In genomic region chr7:103912906-103913610, GRCh38 we compare ENCODE assay signal across 20 cellular contexts.
A peak's percentile ranks its signal among the peaks of the same experiment; 100 is the strongest.
DNase-seq lines count a peak whose midpoint lies in the region; ATAC-seq, FAIRE-seq and TF ChIP-seq lines count a peak whose summit lies in the region.
"Had no signal": no experiment of that assay in that cellular context is flagged by ENCODE, and none has a peak within 500 bp of the region (broad histone marks: within the 10 kb centered on the region; RNA-seq: fewer than 3 reads in every experiment).

No MANE protein-coding gene starts in this region.

- no peak for ATAC-seq in A549
- peak; percentile 32; the same call in 1 of the 2 replicates for ATAC-seq in IMR-90 (ENCODE audit: low read depth)
- no peak for ATAC-seq in GM18867 (IDR thresholded peaks at IDR 0.05; ENCODE audit: unreplicated experiment)
- ATAC-seq: GM23338 had no signal

- no peak for TF ChIP-seq POLR2A in A549 (IDR thresholded peaks at IDR 0.05; ENCODE audit: low read length)
- no peak for TF ChIP-seq POLR2A in IMR-90 (IDR thresholded peaks at IDR 0.05; ENCODE audit: low read depth, low read length)
- TF ChIP-seq POLR2A in suprapubic skin (IDR thresholded peaks at IDR 0.05) = no peak

- in situ Hi-C loops in IMR-90 (cut with MboI; ENCODE audit: low sequenced_read_pairs) = no loop called here

- H4K5ac ChIP-seq in IMR-90 (ENCODE audit: low read depth, low read length) = no peak overlapping the region

- intact Hi-C loops in IMR-90 (cut with micrococcal nuclease) = no loop called here

- no TSS peak for BruUV-seq in IMR-90 (replicated peaks; lab: Mats Ljungman, UMichigan)

- no peaks in the 10 kb centered on the region for H3K9me3 ChIP-seq in A549
- H3K9me3 ChIP-seq in IMR-90 (ENCODE audit: control insufficient read depth, insufficient read depth, low read length) = no peaks in the 10 kb centered on the region
- H3K9me3 ChIP-seq in suprapubic skin = no peaks in the 10 kb centered on the region
- H3K9me3 ChIP-seq: HAP-1, SK-N-SH had no signal

- H2AK5ac ChIP-seq in IMR-90 (ENCODE audit: low read depth, low read length) = no peak overlapping the region

- no peak overlapping the region for H3K9ac ChIP-seq in IMR-90 (ENCODE audit: low read depth, low read length)
- H3K9ac ChIP-seq: SK-N-SH had no signal

- H3K4me3 ChIP-seq in A549 = no peak overlapping the region
- no peak overlapping the region for H3K4me3 ChIP-seq in IMR-90 (ENCODE audit: insufficient read depth, low read depth, low read length)
- no peak overlapping the region for H3K4me3 ChIP-seq in suprapubic skin
- H3K4me3 ChIP-seq: GM23338, HAP-1 had no signal

- no peak overlapping the region for H2AFZ ChIP-seq in IMR-90 (replicated peaks; ENCODE audit: low read length, poor library complexity)
- H2AFZ ChIP-seq: GM23338 had no signal

- no peak overlapping the region for H3K18ac ChIP-seq in IMR-90 (ENCODE audit: low read depth, low read length)

- H4K8ac ChIP-seq in IMR-90 (ENCODE audit: low read depth in 2 of 2, low read length in 2 of 2) = no peak overlapping the region; a peak in 1 of 4 replicates

- WGBS in A549 (ENCODE audit: missing lambda C conversion rate) = 6% methylated on average over 1 of the region's 1 CpG
- no CpG with 5 or more reads among the region's 1 CpG for WGBS in IMR-90 (ENCODE audit: extremely low coverage in 2 of 2, insufficient read length in 1 of 2), 2 experiments
- WGBS in suprapubic skin = 20% methylated on average over 1 of the region's 1 CpG

- CTCF ChIA-PET in A549 (lab: Yijun Ruan, JAX) (no interaction called here), IMR-90 (lab: Yijun Ruan, JAX) (interaction anchor here (1.5 kb wide), 1 partner anchor 11 kb away, joined by 4 read pairs; no protein-coding TSS in a partner anchor)

- peak overlapping the region; percentile 10; the same call in 1 of the 2 replicates for H2BK120ac ChIP-seq in IMR-90 (ENCODE audit: low read depth, low read length)

- no peak overlapping the region for H4K91ac ChIP-seq in IMR-90 (ENCODE audit: insufficient read depth, low read depth, low read length)

- peak; percentile 23 for FAIRE-seq in A549 (lab: Jason Lieb, UNC)
- FAIRE-seq: GM12891, HTR-8/SVneo had no signal

- TF ChIP-seq EP300 in A549 (IDR thresholded peaks at IDR 0.05) (no peak), suprapubic skin (IDR thresholded peaks at IDR 0.05) (no peak)

- no peaks in the 10 kb centered on the region for H3K9me1 ChIP-seq in IMR-90 (ENCODE audit: insufficient read depth, low read length)

- no peak overlapping the region for H2BK20ac ChIP-seq in IMR-90 (ENCODE audit: low read depth, low read length)

- H3K23ac ChIP-seq in IMR-90 (ENCODE audit: low read depth, low read length) = no peak overlapping the region

- H3K4ac ChIP-seq in IMR-90 (ENCODE audit: low read depth, low read length) = no peak overlapping the region

- no peak overlapping the region for H3K27ac ChIP-seq in A549
- H3K27ac ChIP-seq in IMR-90 (ENCODE audit: insufficient read depth, low read length) = no peak overlapping the region
- H3K27ac ChIP-seq in suprapubic skin = no peak overlapping the region
- H3K27ac ChIP-seq: RWPE1 had no signal

- dilution Hi-C loops in IMR-90 (cut with HindIII; ENCODE audit: low sequenced_read_pairs, unreplicated experiment) = no loop called here

- no peaks in the 10 kb centered on the region for H3K4me1 ChIP-seq in A549
- peaks cover 3% of the 10 kb centered on the region; the same call in 1 of the 2 replicates for H3K4me1 ChIP-seq in IMR-90 (ENCODE audit: control insufficient read depth, insufficient read depth, low read length)
- H3K4me1 ChIP-seq in suprapubic skin = no peaks in the 10 kb centered on the region

- peak overlapping the region; percentile 39 for H2BK5ac ChIP-seq in IMR-90 (ENCODE audit: low read depth, low read length, poor library complexity, severe bottlenecking)

- POLR2A ChIA-PET in A549 (lab: Yijun Ruan, JAX) = no interaction called here
- POLR2A ChIA-PET in IMR-90 (lab: Charles Lee; ENCODE audit: unreplicated experiment) = no interaction called here

- no peaks in the 10 kb centered on the region for H4K20me1 ChIP-seq in IMR-90 (ENCODE audit: insufficient read depth, low read length)

- no peak overlapping the region for H2BK15ac ChIP-seq in IMR-90 (ENCODE audit: low read depth, low read length)

- no peak overlapping the region for H3K56ac ChIP-seq in IMR-90 (ENCODE audit: extremely low read depth, insufficient read depth, low read length)

- H3K27me3 ChIP-seq in IMR-90 (ENCODE audit: control insufficient read depth, insufficient read depth, low read length) (no peaks in the 10 kb centered on the region), suprapubic skin (no peaks in the 10 kb centered on the region)

- no peaks in the 10 kb centered on the region for H3K36me3 ChIP-seq in IMR-90 (ENCODE audit: control insufficient read depth, insufficient read depth, low read length)
- H3K36me3 ChIP-seq in suprapubic skin = no peaks in the 10 kb centered on the region
- H3K36me3 ChIP-seq: HAP-1 had no signal

- TF ChIP-seq RAD21 in A549 (conservative IDR thresholded peaks at IDR 0.05 in 1 of 2, IDR thresholded peaks at IDR 0.05 in 1 of 2) (no peak), IMR-90 (IDR thresholded peaks at IDR 0.05; ENCODE audit: low read length) (no peak)

- H2AK9ac ChIP-seq in IMR-90 (replicated peaks; ENCODE audit: low read depth, low read length, poor library complexity) = no peak overlapping the region

- H3K4me2 ChIP-seq in A549 = no peak overlapping the region
- peak overlapping the region; percentile 17; the same call in 1 of the 2 replicates for H3K4me2 ChIP-seq in IMR-90 (ENCODE audit: low read depth, low read length)
- H3K4me2 ChIP-seq: GM23338, SK-N-SH had no signal

- no peaks in the 10 kb centered on the region for H3K79me1 ChIP-seq in IMR-90 (ENCODE audit: low read depth in 1 of 2, low read length in 2 of 2)

- TF ChIP-seq CTCF in A549 (IDR thresholded peaks at IDR 0.05) (no peak), IMR-90 (conservative IDR thresholded peaks at IDR 0.05; ENCODE audit: low read depth, low read length) (no peak), suprapubic skin (IDR thresholded peaks at IDR 0.05) (no peak)

- DNase-seq in A549 (ENCODE audit: low read depth in 1 of 2, low spot score in 1 of 2) (no peak), IMR-90 (peak; percentile 62), fibroblast of peridontal ligament (ENCODE audit: extremely low read depth) (peak; percentile 2), kidney tubule cell (ENCODE audit: low spot score) (peak; percentile 22), suprapubic skin (ENCODE audit: low spot score in 2 of 2) (no peak), NCI-H82 treated with DMSO at 0.1 percent for 48 hours (lab: John Stamatoyannopoulos, UW; ENCODE audit: unreplicated experiment) (no peak), NCI-H2107 (lab: John Stamatoyannopoulos, UW) (no peak)
- DNase-seq: 8988T, Kasumi-1, NCI-H1417 treated with DMSO at 0.1 percent for 48 hours, NCI-H187, NCI-H446 treated with DMSO at 0.1 percent for 48 hours, SHP77 treated with DMSO at 0.1 percent for 48 hours, SK-N-SH had no signal

- H3K14ac ChIP-seq in IMR-90 (replicated peaks; ENCODE audit: low read depth, low read length) = no peak overlapping the region

TF ChIP-seq in A549, 52 proteins besides CTCF, POLR2A, EP300 and RAD21 (continues in another document):
- TF ChIP-seq GATA3 (IDR thresholded peaks at IDR 0.05; ENCODE audit: borderline replicate concordance) = no peak
- no peak for TF ChIP-seq ZNF302 (CRISPR knock-in tag; IDR thresholded peaks at IDR 0.05)
- TF ChIP-seq CEBPB (IDR thresholded peaks at IDR 0.05) = no peak
- TF ChIP-seq EHF (CRISPR knock-in tag; IDR thresholded peaks at IDR 0.05) = no peak
- no peak for TF ChIP-seq POLR2AphosphoS2 (conservative IDR thresholded peaks at IDR 0.05; ENCODE audit: low read length)
- no peak for TF ChIP-seq RCOR1 (IDR thresholded peaks at IDR 0.05; ENCODE audit: low read depth, low read length)
- TF ChIP-seq HOXB5 (CRISPR knock-in tag; IDR thresholded peaks at IDR 0.05) = no peak
- TF ChIP-seq TP53 (CRISPR knock-in tag; IDR thresholded peaks at IDR 0.05) = no peak
- TF ChIP-seq HEYL (CRISPR knock-in tag; IDR thresholded peaks at IDR 0.05) = no peak
- no peak for TF ChIP-seq PBX3 (IDR thresholded peaks at IDR 0.05)
- TF ChIP-seq JUNB (IDR thresholded peaks at IDR 0.05) = no peak

TF ChIP-seq in IMR-90, 13 proteins besides CTCF, POLR2A, EP300 and RAD21:
- TF ChIP-seq FOS (IDR thresholded peaks at IDR 0.05; ENCODE audit: low read depth, low read length) (no peak), RFX5 (IDR thresholded peaks at IDR 0.05; ENCODE audit: low read depth, low read length) (no peak), MXI1 (IDR thresholded peaks at IDR 0.05; ENCODE audit: borderline replicate concordance, low read depth, low read length) (no peak), CEBPB (IDR thresholded peaks at IDR 0.05; ENCODE audit: low read depth, low read length) (no peak), NFE2L2 (IDR thresholded peaks at IDR 0.05; ENCODE audit: low read depth, low read length) (no peak), CHD1 (IDR thresholded peaks at IDR 0.05; ENCODE audit: low read depth, low read length) (no peak), ELK1 (IDR thresholded peaks at IDR 0.05; ENCODE audit: borderline replicate concordance, low read depth, low read length) (no peak), SMC3 (IDR thresholded peaks at IDR 0.05; ENCODE audit: low read depth, low read length) (no peak), MAFK (IDR thresholded peaks at IDR 0.05; ENCODE audit: low read depth, low read length) (no peak), BHLHE40 (IDR thresholded peaks at IDR 0.05; ENCODE audit: low read depth, low read length) (no peak), RCOR1 (IDR thresholded peaks at IDR 0.05; ENCODE audit: insufficient replicate concordance, low read length) (no peak), MAZ (IDR thresholded peaks at IDR 0.05; ENCODE audit: borderline replicate concordance, low read depth, low read length) (no peak), USF2 (IDR thresholded peaks at IDR 0.05; ENCODE audit: low read depth, low read length) (no peak)

Comparison
In these comparisons a context has a peak if more than half of its experiments do, and no peak if none do; other contexts are left out.
1. DNase-seq: peak in IMR-90 (single experiment), fibroblast of peridontal ligament (single experiment) and kidney tubule cell (single experiment); none in A549 (0 of 2), suprapubic skin (0 of 2), NCI-H82 treated with DMSO at 0.1 percent for 48 hours (single experiment) and NCI-H2107 (single experiment).